ENCODE assay signal across 7 cellular contexts in genomic region chr2:124520953-124521352, GRCh38.
"Had no signal": no experiment of that assay in that cellular context is flagged by ENCODE, and none has a peak within 500 bp of the region (broad histone marks: within the 10 kb centered on the region; RNA-seq: fewer than 3 reads in every experiment).

No MANE protein-coding gene starts in this region.

- H3K36me3 Mint-ChIP-seq: IgD-negative memory B cell had no signal

- DNase-seq: H9, HCEC 1CT had no signal

- H3K4me1 Mint-ChIP-seq: IgD-negative memory B cell had no signal

- H2AFZ ChIP-seq: GM23338 had no signal

- FAIRE-seq: H1, H54, HTR-8/SVneo had no signal

- ATAC-seq: GM23338 had no signal

- H3K4me2 ChIP-seq: GM23338 had no signal

- H3K4me3 Mint-ChIP-seq: GM23338, H9, IgD-negative memory B cell had no signal

- H3K4me3 ChIP-seq: GM23338 had no signal

- H3K27ac Mint-ChIP-seq: GM23338, H9, IgD-negative memory B cell had no signal

- H3K27me3 Mint-ChIP-seq: IgD-negative memory B cell had no signal
